Comparison of ENCODE assay signal across 8 cellular contexts in genomic region chr1:31788138-31788824, GRCh38. TPM values are rescaled to one million over a fixed set of nuclear protein-coding genes. Genes with fewer than 3 reads are reported as not detected.
DNase-seq lines count a peak whose midpoint lies in the region; ATAC-seq and TF ChIP-seq lines count a peak whose summit lies in the region.

No MANE protein-coding gene starts in this region.

- H3K4me1 Mint-ChIP-seq in activated naive CD8-positive, alpha-beta T cell (ENCODE audit: low read depth) = peaks cover 8% of the 10 kb centered on the region
- peaks cover 7% of the 10 kb centered on the region for H3K4me1 Mint-ChIP-seq in osteocyte (ENCODE audit: unreplicated experiment)

- H3K4me3 Mint-ChIP-seq in activated naive CD8-positive, alpha-beta T cell = peak overlapping the region; percentile 92
- peak overlapping the region; percentile 82 for H3K4me3 Mint-ChIP-seq in osteocyte (ENCODE audit: unreplicated experiment)

- peak overlapping the region; percentile 38 to 66 for H3K27ac ChIP-seq in thoracic aorta

- H3K9me3 Mint-ChIP-seq in activated naive CD8-positive, alpha-beta T cell (ENCODE audit: low read depth) = no peaks in the 10 kb centered on the region
- H3K9me3 Mint-ChIP-seq in osteocyte (ENCODE audit: unreplicated experiment) = no peaks in the 10 kb centered on the region

- H3K4me1 ChIP-seq in thoracic aorta (ENCODE audit: control insufficient read depth in 1 of 2, low read depth in 2 of 2) = peaks cover 0 to 4% of the 10 kb centered on the region in 2 donors

- H3K27me3 ChIP-seq in thoracic aorta (replicated peaks; ENCODE audit: insufficient read depth) = no peaks in the 10 kb centered on the region

- H3K27ac Mint-ChIP-seq in activated naive CD8-positive, alpha-beta T cell = peak overlapping the region; percentile 85
- H3K27ac Mint-ChIP-seq in osteocyte (ENCODE audit: unreplicated experiment) = peak overlapping the region; percentile 82

- no peaks in the 10 kb centered on the region for H3K27me3 Mint-ChIP-seq in activated naive CD8-positive, alpha-beta T cell
- H3K27me3 Mint-ChIP-seq in osteocyte (ENCODE audit: unreplicated experiment) = no peaks in the 10 kb centered on the region

- no peaks in the 10 kb centered on the region for H3K9me3 ChIP-seq in thoracic aorta

- H3K36me3 Mint-ChIP-seq in activated naive CD8-positive, alpha-beta T cell = no peaks in the 10 kb centered on the region
- H3K36me3 Mint-ChIP-seq in osteocyte (ENCODE audit: unreplicated experiment) = no peaks in the 10 kb centered on the region

- H3K36me3 ChIP-seq in thoracic aorta = no peaks in the 10 kb centered on the region

- no peak for TF ChIP-seq CTCF in osteocyte (IDR thresholded peaks at IDR 0.05)
- TF ChIP-seq CTCF in thoracic aorta (IDR thresholded peaks at IDR 0.05) = no peak

- peak overlapping the region; percentile 90 for H3K4me3 ChIP-seq in thoracic aorta

- peak; percentile 83 for DNase-seq in DMS79 (lab: John Stamatoyannopoulos, UW)
- DNase-seq in LHCN-M2 (ENCODE audit: low read depth) = peak; percentile 89
- DNase-seq in SKM-1 (lab: John Stamatoyannopoulos, UW; ENCODE audit: unreplicated experiment) = peak; percentile 94
- peak; percentile 94 to 99 (median 97) for DNase-seq in head of caudate nucleus
- DNase-seq in osteocyte (ENCODE audit: extremely low spot score, unreplicated experiment) = peak; percentile 95
- peak; percentile 75 for DNase-seq in thoracic aorta (ENCODE audit: low spot score)

- ATAC-seq in GM21825 (IDR thresholded peaks at IDR 0.05; ENCODE audit: unreplicated experiment) (peak; percentile 61), thoracic aorta (ENCODE audit: insufficient number of reproducible peaks, low FRiP score, low read depth) (peak; percentile 82)

- intact Hi-C loops in head of caudate nucleus (cut with DNase I) = loop anchor here (2.0 to 5.0 kb wide), 2 partner anchors 25 to 126 kb away; no protein-coding TSS in a partner anchor

RNA-seq across cellular contexts. Expression of gene ADGRB2, which starts 24.1 kb away (rescaled TPM):
- total RNA-seq in LHCN-M2 (2014; rRNA removed) = 20.5 and 22.6 TPM in 2 replicates
- polyA plus RNA-seq in LHCN-M2 (2012) = 20.8 TPM
- total RNA-seq in osteocyte = 8.2 and 8.4 TPM in 2 replicates
- 1 to 10 TPM; 1.5 TPM for total RNA-seq in thoracic aorta

RNA-seq across cellular contexts. Expression of gene SPOCD1, which starts 27.5 kb away (rescaled TPM):
- total RNA-seq in LHCN-M2 (2014; rRNA removed) (52.0 and 58.6 TPM in 2 replicates), osteocyte (0.44 and 0.67 TPM in 2 replicates), thoracic aorta (10 to 100 TPM in 1 of 2 donors, 1 to 10 TPM in 1; 6.6 to 10.6 TPM)
- 31.2 TPM for polyA plus RNA-seq in LHCN-M2 (2012)

Comparison
In these comparisons a context has a peak if more than half of its experiments do, and no peak if none do; other contexts are left out.
1. Peak in every context shown above with its lines: DNase-seq, ATAC-seq, H3K4me3 ChIP-seq and H3K27ac ChIP-seq.